1 cellular context compared by ENCODE assay signal in the genomic region with DNA sequence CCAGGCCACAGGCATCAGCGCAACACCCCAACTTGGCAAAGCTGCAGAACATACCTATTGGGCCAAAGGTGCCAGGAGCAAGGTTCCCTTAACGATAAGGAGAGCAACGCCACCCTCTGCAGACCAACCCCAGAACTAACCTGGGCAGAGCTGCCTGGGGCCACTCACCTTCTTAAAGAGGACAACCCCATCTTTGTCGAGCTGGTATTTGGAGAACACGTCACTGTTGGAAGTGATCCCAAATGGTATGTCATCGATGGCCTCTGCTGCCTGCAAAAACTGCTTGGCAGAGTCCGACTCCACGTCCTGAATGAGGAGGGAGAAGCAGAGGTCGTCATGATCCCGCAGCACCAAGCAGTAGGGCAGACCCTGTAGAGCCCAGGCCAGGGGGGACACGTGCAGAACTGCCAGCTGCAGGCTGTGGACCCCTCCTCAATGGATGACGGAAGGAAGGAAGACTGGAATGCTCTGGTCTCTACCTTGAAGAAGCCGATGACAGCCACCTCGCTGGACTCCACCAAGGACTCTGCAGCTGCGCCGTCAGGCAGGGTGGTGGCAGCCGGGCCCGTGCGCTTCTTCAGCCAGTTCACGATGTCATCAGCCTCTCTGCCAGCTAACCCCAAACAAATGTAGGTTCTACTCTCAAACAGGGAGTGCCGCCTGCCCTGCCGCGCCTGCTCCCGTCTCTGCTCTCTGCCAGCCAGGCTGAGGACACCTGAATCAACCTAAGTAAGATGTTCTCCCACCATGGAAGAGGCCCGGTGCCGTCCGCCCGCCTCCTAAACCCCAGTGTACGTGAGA.
TF ChIP-seq lines count a peak whose summit lies in the region.

No MANE protein-coding gene starts in this region.

TF ChIP-seq in SK-N-SH, 30 proteins besides CTCF, POLR2A, EP300 and RAD21 (continued from another document):
- TF ChIP-seq, protein P1, sequence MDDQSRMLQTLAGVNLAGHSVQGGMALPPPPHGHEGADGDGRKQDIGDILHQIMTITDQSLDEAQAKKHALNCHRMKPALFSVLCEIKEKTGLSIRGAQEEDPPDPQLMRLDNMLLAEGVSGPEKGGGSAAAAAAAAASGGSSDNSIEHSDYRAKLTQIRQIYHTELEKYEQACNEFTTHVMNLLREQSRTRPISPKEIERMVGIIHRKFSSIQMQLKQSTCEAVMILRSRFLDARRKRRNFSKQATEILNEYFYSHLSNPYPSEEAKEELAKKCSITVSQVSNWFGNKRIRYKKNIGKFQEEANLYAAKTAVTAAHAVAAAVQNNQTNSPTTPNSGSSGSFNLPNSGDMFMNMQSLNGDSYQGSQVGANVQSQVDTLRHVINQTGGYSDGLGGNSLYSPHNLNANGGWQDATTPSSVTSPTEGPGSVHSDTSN (IDR thresholded peaks at IDR 0.05), result no peak
